ENCODE assay signal across 19 cellular contexts in the genomic region with DNA sequence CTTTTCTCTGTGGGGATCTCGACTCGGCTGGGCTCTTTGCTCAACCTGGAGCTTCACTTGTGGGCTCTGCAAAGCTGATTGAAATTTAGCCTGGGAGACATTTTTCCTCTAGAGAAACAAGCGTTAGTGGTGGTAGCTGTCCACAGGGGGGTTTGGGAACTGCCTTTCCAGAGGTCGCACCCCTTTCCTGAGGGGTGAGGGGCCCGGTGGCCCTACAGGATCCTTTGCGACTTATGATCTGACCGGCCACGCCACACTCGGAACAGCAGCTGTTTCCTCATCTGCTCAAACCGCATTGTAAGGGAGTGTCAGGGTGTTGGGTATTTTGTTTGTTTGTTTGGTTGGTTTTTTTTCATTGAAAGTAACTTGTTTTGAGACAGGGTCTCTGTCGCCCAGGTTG. TPM values are rescaled to one million over a fixed set of nuclear protein-coding genes. Genes with fewer than 3 reads are reported as not detected.
"Had no signal": no experiment of that assay in that cellular context is flagged by ENCODE, and none has a peak within 500 bp of the region (broad histone marks: within the 10 kb centered on the region; RNA-seq: fewer than 3 reads in every experiment).

No MANE protein-coding gene starts in this region.

- ATAC-seq: foreskin keratinocyte had no signal

- H3K36me3 ChIP-seq: adrenal gland, colonic mucosa, neural progenitor cell, thyroid gland had no signal

- DNase-seq: activated CD4-positive, alpha-beta memory T cell treated with anti-CD3 and anti-CD28 coated beads, Interleukin-2, amount 10 ng/mL, durations not matched to agents 7 days and 5 days; activated CD4-positive, CD25-positive, alpha-beta regulatory T cell treated with anti-CD3 and anti-CD28 coated beads, Interleukin-2, amount 50 U/mL, for 72 hours; activated naive CD4-positive, alpha-beta T cell treated with anti-CD3 and anti-CD28 coated beads for 36 hours; adrenal gland; caudate nucleus; colonic mucosa; effector CD4-positive, alpha-beta T cell; foreskin keratinocyte; mammary epithelial cell; retina had no signal

- H3K4me3 ChIP-seq: adrenal gland, colonic mucosa, neural progenitor cell, skin epidermis, thyroid gland had no signal

- H3K27me3 ChIP-seq: adrenal gland, colonic mucosa, neural progenitor cell, thyroid gland had no signal

- H3K9me3 Mint-ChIP-seq: activated CD4-positive, alpha-beta memory T cell treated with anti-CD3 and anti-CD28 coated beads, Interleukin-2, amount 10 ng/mL, durations not matched to agents 7 days and 5 days; activated naive CD4-positive, alpha-beta T cell treated with anti-CD3 and anti-CD28 coated beads for 36 hours; activated T-helper 1 cell treated with anti-CD3 and anti-CD28 coated beads, Interleukin-12 subunit alpha, Interleukin-12 subunit beta, Interleukin-2, Interleukin-4 antibody, amounts not matched to agents 30 ng/mL and 10 ng/mL and 1 ng/mL, durations not matched to agents 14 hours and 24 hours and 36 hours; neural progenitor cell; T-helper 2 cell treated with Interferon-gamma antibody and Interleukin-4, amounts not matched to agents 5 μg/mL and 100 μg/mL, for 36 hours had no signal

- H3K4me2 ChIP-seq: neural progenitor cell had no signal

- H3K27me3 Mint-ChIP-seq: activated CD4-positive, alpha-beta memory T cell treated with anti-CD3 and anti-CD28 coated beads, Interleukin-2, amount 10 ng/mL, durations not matched to agents 7 days and 5 days had no signal

- H3K4me3 Mint-ChIP-seq: activated CD4-positive, alpha-beta memory T cell treated with anti-CD3 and anti-CD28 coated beads, Interleukin-2, amount 10 ng/mL, durations not matched to agents 7 days and 5 days; neural progenitor cell had no signal

- H3K27ac Mint-ChIP-seq: activated naive CD4-positive, alpha-beta T cell treated with anti-CD3 and anti-CD28 coated beads for 36 hours had no signal

- H3K36me3 Mint-ChIP-seq: neural progenitor cell had no signal

- H3K9me3 ChIP-seq: adrenal gland, colonic mucosa, thyroid gland had no signal

- H3K9ac ChIP-seq: neural progenitor cell, parathyroid adenoma had no signal

- H3K27ac ChIP-seq: adrenal gland, colonic mucosa, foreskin keratinocyte, neural progenitor cell, parathyroid adenoma, skin epidermis, thyroid gland had no signal

- H3K4me1 ChIP-seq: adrenal gland, colonic mucosa, foreskin keratinocyte, neural progenitor cell, parathyroid adenoma, thyroid gland had no signal

- FAIRE-seq: endothelial cell of umbilical vein, islet of Langerhans, urothelium cell line had no signal

RNA-seq across cellular contexts. Expression of a gene that starts 21.0 kb away (rescaled TPM):
- total RNA-seq: endothelial cell of umbilical vein had no signal
